30 cellular contexts compared by ENCODE assay signal in the genomic region with DNA sequence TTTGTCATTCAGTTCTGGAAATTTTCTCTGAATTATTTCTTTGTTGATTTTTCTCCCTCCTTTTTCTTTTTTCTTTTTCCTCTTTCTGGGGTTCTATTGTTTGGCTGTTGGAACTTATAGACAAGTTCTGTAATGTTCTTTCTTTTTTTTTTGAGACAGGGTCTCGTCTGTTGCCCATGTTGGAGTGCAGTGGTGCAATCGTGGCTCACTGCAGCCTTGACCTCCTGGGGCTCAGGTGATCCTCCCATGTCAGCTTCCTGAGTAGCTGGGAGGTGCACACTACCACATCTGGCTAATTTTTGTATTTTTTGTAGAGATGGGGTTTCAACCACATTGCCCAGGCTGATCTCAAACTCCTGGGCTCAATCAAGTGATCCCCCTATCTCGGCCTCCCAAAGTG.
"Had no signal": no experiment of that assay in that cellular context is flagged by ENCODE, and none has a peak within 500 bp of the region (broad histone marks: within the 10 kb centered on the region; RNA-seq: fewer than 3 reads in every experiment).

No MANE protein-coding gene starts in this region.

- H3K4me3 ChIP-seq: pancreas, psoas muscle, skin epidermis, smooth muscle cell, spleen, stomach, thoracic aorta, thyroid gland, tibial nerve, upper lobe of left lung, vagina had no signal

- DNase-seq: naive thymus-derived CD8-positive, alpha-beta T cell; nephron progenitor cell; nucleus accumbens; pancreas; psoas muscle; right cardiac atrium; spleen; stimulated activated CD4-positive, alpha-beta T cell treated with anti-CD3 and anti-CD28 coated beads, Interleukin-15, amount 100 ng/mL, for 24 hours; stimulated activated CD4-positive, alpha-beta T cell treated with anti-CD3 and anti-CD28 coated beads, Interleukin-2, amount 100 ng/mL, for 24 hours; stimulated activated CD4-positive, alpha-beta T cell treated with anti-CD3 and anti-CD28 coated beads, Interleukin-2, amount 100 ng/mL, for 48 hours; stimulated activated CD4-positive, alpha-beta T cell treated with anti-CD3 and anti-CD28 coated beads, Interleukin-4, amount 100 ng/mL, for 24 hours; stimulated activated naive B cell treated with anti-CD40 and anti-IgM and Interleukin-4, amounts not matched to agents 10 μg/mL and 1 μg/mL and 100 μg/mL, for 72 hours; stimulated activated naive CD4-positive, alpha-beta T cell treated with Interleukin-2 at 50 U/mL for 16 hours; thyroid gland; trophoblast cell; upper lobe of left lung had no signal

- H3K9me3 Mint-ChIP-seq: naive thymus-derived CD8-positive, alpha-beta T cell; natural killer cell treated with Interleukin-12 subunit alpha and Interleukin-12 subunit beta and Interleukin-15 and Interleukin-18, amount 100 ng/mL, for 72 hours; nephron progenitor cell; neural crest cell; stimulated activated effector memory CD8-positive, alpha-beta T cell treated with anti-CD3 and anti-CD28 coated beads, Interleukin-12 subunit alpha, Interleukin-12 subunit beta, amount 100 ng/mL, for 72 hours; stimulated activated naive B cell treated with anti-CD40 and anti-IgM and Interleukin-4, amounts not matched to agents 10 μg/mL and 1 μg/mL and 100 μg/mL, for 72 hours; stimulated activated naive CD8-positive, alpha-beta T cell treated with anti-CD3 and anti-CD28 coated beads, Interleukin-15, Interleukin-2, amounts not matched to agents 100 ng/mL and 50 ng/mL, for 24 hours had no signal

- H3K27ac Mint-ChIP-seq: naive thymus-derived CD8-positive, alpha-beta T cell; nephron progenitor cell; stimulated activated effector memory CD8-positive, alpha-beta T cell treated with anti-CD3 and anti-CD28 coated beads, Interleukin-12 subunit alpha, Interleukin-12 subunit beta, amount 100 ng/mL, for 72 hours; stimulated activated naive B cell treated with anti-CD40 and anti-IgM and Interleukin-4, amounts not matched to agents 10 μg/mL and 1 μg/mL and 100 μg/mL, for 72 hours; stimulated activated naive CD8-positive, alpha-beta T cell treated with anti-CD3 and anti-CD28 coated beads, Interleukin-15, Interleukin-2, amounts not matched to agents 100 ng/mL and 50 ng/mL, for 24 hours had no signal

- H3K4me2 ChIP-seq: smooth muscle cell had no signal

- FAIRE-seq: pancreas, urothelium cell line had no signal

- H3K36me3 ChIP-seq: neutrophil, pancreas, spleen, stomach, thoracic aorta, thyroid gland, tibial nerve, upper lobe of left lung, vagina had no signal

- H3K27me3 ChIP-seq: neutrophil, pancreas, spleen, stomach, thyroid gland, tibial nerve, upper lobe of left lung, vagina had no signal

- ATAC-seq: naive thymus-derived CD8-positive, alpha-beta T cell; natural killer cell treated with Interleukin-12 subunit alpha and Interleukin-12 subunit beta and Interleukin-15 and Interleukin-18, amount 100 ng/mL, for 72 hours; pancreas; psoas muscle; right cardiac atrium; sciatic nerve; stimulated activated effector memory CD8-positive, alpha-beta T cell treated with anti-CD3 and anti-CD28 coated beads, Interleukin-12 subunit alpha, Interleukin-12 subunit beta, amount 100 ng/mL, for 72 hours; stimulated activated naive B cell treated with anti-CD40 and anti-IgM and Interleukin-4, amounts not matched to agents 10 μg/mL and 1 μg/mL and 100 μg/mL, for 72 hours had no signal

- H3K4me1 Mint-ChIP-seq: stimulated activated effector memory CD8-positive, alpha-beta T cell treated with anti-CD3 and anti-CD28 coated beads, Interleukin-12 subunit alpha, Interleukin-12 subunit beta, amount 100 ng/mL, for 72 hours; stimulated activated naive B cell treated with anti-CD40 and anti-IgM and Interleukin-4, amounts not matched to agents 10 μg/mL and 1 μg/mL and 100 μg/mL, for 72 hours had no signal

- H3K27me3 Mint-ChIP-seq: progenitor cell of endocrine pancreas had no signal

- H3K27ac ChIP-seq: neutrophil, pancreas, psoas muscle, skin epidermis, spleen, stomach, thoracic aorta, thyroid gland, tibial nerve, vagina had no signal

- H3K4me3 Mint-ChIP-seq: naive thymus-derived CD8-positive, alpha-beta T cell; natural killer cell treated with Interleukin-12 subunit alpha and Interleukin-12 subunit beta and Interleukin-15 and Interleukin-18, amount 100 ng/mL, for 72 hours; nephron progenitor cell; neural crest cell; stimulated activated effector memory CD8-positive, alpha-beta T cell treated with anti-CD3 and anti-CD28 coated beads, Interleukin-12 subunit alpha, Interleukin-12 subunit beta, amount 100 ng/mL, for 72 hours; stimulated activated naive B cell treated with anti-CD40 and anti-IgM and Interleukin-4, amounts not matched to agents 10 μg/mL and 1 μg/mL and 100 μg/mL, for 72 hours; stimulated activated naive CD8-positive, alpha-beta T cell treated with anti-CD3 and anti-CD28 coated beads, Interleukin-15, Interleukin-2, amounts not matched to agents 100 ng/mL and 50 ng/mL, for 24 hours had no signal

- H3K36me3 Mint-ChIP-seq: naive thymus-derived CD8-positive, alpha-beta T cell; natural killer cell treated with Interleukin-12 subunit alpha and Interleukin-12 subunit beta and Interleukin-15 and Interleukin-18, amount 100 ng/mL, for 72 hours; stimulated activated effector memory CD8-positive, alpha-beta T cell treated with anti-CD3 and anti-CD28 coated beads, Interleukin-12 subunit alpha, Interleukin-12 subunit beta, amount 100 ng/mL, for 72 hours; stimulated activated naive B cell treated with anti-CD40 and anti-IgM and Interleukin-4, amounts not matched to agents 10 μg/mL and 1 μg/mL and 100 μg/mL, for 72 hours had no signal

- H3K4me1 ChIP-seq: psoas muscle, upper lobe of left lung, vagina had no signal

- H3K9me3 ChIP-seq: neutrophil, pancreas, psoas muscle, spleen, stomach, thoracic aorta, thyroid gland, tibial nerve, upper lobe of left lung, vagina had no signal
